9 cellular contexts compared by ENCODE assay signal in genomic region chr10:86100581-86101061, GRCh38.
DNase-seq lines count a peak whose midpoint lies in the region; ATAC-seq and TF ChIP-seq lines count a peak whose summit lies in the region.
"Had no signal": no experiment of that assay in that cellular context is flagged by ENCODE, and none has a peak within 500 bp of the region (broad histone marks: within the 10 kb centered on the region; RNA-seq: fewer than 3 reads in every experiment).

No MANE protein-coding gene starts in this region.

- no peaks in the 10 kb centered on the region for H3K36me3 Mint-ChIP-seq in endodermal cell (ENCODE audit: low read depth)

- H3K4me3 Mint-ChIP-seq in endodermal cell = no peak overlapping the region
- H3K4me3 Mint-ChIP-seq: dendritic cell treated with granulocyte-macrophage colony-stimulating factor and Interleukin-4, amounts not matched to agents 40 ng/mL and 50 ng/mL, for 4 days had no signal

- H3K9me3 ChIP-seq in AG04450 (ENCODE audit: control insufficient read depth, insufficient read depth, low read length) (peaks cover 12% of the 10 kb centered on the region; the same call in 1 of the 2 replicates), endodermal cell (ENCODE audit: control insufficient read depth, low read length) (no peaks in the 10 kb centered on the region), gastrocnemius medialis (no peaks in the 10 kb centered on the region)

- H3K27me3 Mint-ChIP-seq in endodermal cell (ENCODE audit: insufficient read depth) = peaks cover 2% of the 10 kb centered on the region

- TF ChIP-seq POLR2A in gastrocnemius medialis (IDR thresholded peaks at IDR 0.05) = no peak

- H3K27me3 ChIP-seq in AG04450 (ENCODE audit: control insufficient read depth, insufficient read depth, low read length) (no peaks in the 10 kb centered on the region), endodermal cell (ENCODE audit: control insufficient read depth, insufficient read depth, low read length, poor library complexity, severe bottlenecking) (no peaks in the 10 kb centered on the region), gastrocnemius medialis (no peaks in the 10 kb centered on the region)

- 76 to 86% methylated on average over 5 of the region's 5 CpGs for WGBS in endodermal cell (ENCODE audit: insufficient coverage in 1 of 2, insufficient read length in 1 of 2), 2 experiments

- POLR2A ChIA-PET in AG04450 (lab: Yijun Ruan, JAX) = no interaction called here

- no peaks in the 10 kb centered on the region for H3K9me3 Mint-ChIP-seq in endodermal cell
- H3K9me3 Mint-ChIP-seq: dendritic cell treated with granulocyte-macrophage colony-stimulating factor and Interleukin-4, amounts not matched to agents 40 ng/mL and 50 ng/mL, for 4 days had no signal

- no peak overlapping the region for H3K27ac ChIP-seq in AG04450 (ENCODE audit: low read depth, low read length)
- no peak overlapping the region for H3K27ac ChIP-seq in endodermal cell (ENCODE audit: low read depth, low read length)
- no peak overlapping the region for H3K27ac ChIP-seq in gastrocnemius medialis

- DNase-seq in AG04450 (ENCODE audit: low read depth, low spot score) (no peak), GM10266 (ENCODE audit: extremely low spot score) (peak; percentile 43), NCI-H1694 treated with DMSO at 0.1 percent for 48 hours (lab: John Stamatoyannopoulos, UW) (peak; percentile 9), endodermal cell (peak; percentile 59), renal cortical epithelial cell (ENCODE audit: low read depth) (peak; percentile 34), gastrocnemius medialis (no peak)
- no peak for DNase-seq in activated CD4-positive, alpha-beta T cell treated with anti-CD3 and anti-CD28 coated beads for 48 hours

- H3K4me1 ChIP-seq in endodermal cell (ENCODE audit: control insufficient read depth, insufficient read depth, low read length) (no peaks in the 10 kb centered on the region), gastrocnemius medialis (no peaks in the 10 kb centered on the region)

- H3K27ac Mint-ChIP-seq in endodermal cell = no peak overlapping the region
- H3K27ac Mint-ChIP-seq: dendritic cell treated with granulocyte-macrophage colony-stimulating factor and Interleukin-4, amounts not matched to agents 40 ng/mL and 50 ng/mL, for 4 days had no signal

- no peak overlapping the region for H3K4me3 ChIP-seq in AG04450 (ENCODE audit: low read depth, low read length)
- H3K4me3 ChIP-seq in endodermal cell (ENCODE audit: low read length) = no peak overlapping the region
- no peak overlapping the region for H3K4me3 ChIP-seq in gastrocnemius medialis

- ATAC-seq in HG02623 (IDR thresholded peaks at IDR 0.05; ENCODE audit: unreplicated experiment) = peak; percentile 71
- no peak for ATAC-seq in gastrocnemius medialis

- no peaks in the 10 kb centered on the region for H3K36me3 ChIP-seq in endodermal cell (ENCODE audit: control insufficient read depth, insufficient read depth, low read length)
- no peaks in the 10 kb centered on the region for H3K36me3 ChIP-seq in gastrocnemius medialis

- H3K9ac ChIP-seq in endodermal cell (ENCODE audit: extremely low read depth, low read length, poor library complexity, severe bottlenecking) = no peak overlapping the region

- intact Hi-C loops in gastrocnemius medialis (cut with DNase I; ENCODE audit: low total_unique reads) = no loop called here

- in situ Hi-C loops in gastrocnemius medialis (cut with MboI; ENCODE audit: low sequenced_read_pairs in 4 of 4) = no loop called here

- H3K4me1 Mint-ChIP-seq in endodermal cell = peaks cover 20% of the 10 kb centered on the region

- CTCF ChIA-PET in AG04450 (lab: Charles Lee) = no interaction called here

- peak; percentile 33 for TF ChIP-seq CTCF in AG04450 (IDR thresholded peaks at IDR 0.05; ENCODE audit: low read depth, low read length)
- peak; percentile 51 for TF ChIP-seq CTCF in GM10266 (IDR thresholded peaks at IDR 0.05; ENCODE audit: control insufficient read depth, insufficient read depth, low read depth, missing control alignments)
- peak; percentile 79 for TF ChIP-seq CTCF in endodermal cell (conservative IDR thresholded peaks at IDR 0.05)
- TF ChIP-seq CTCF in gastrocnemius medialis (IDR thresholded peaks at IDR 0.05 in 4 of 5, conservative IDR thresholded peaks at IDR 0.05 in 1 of 5) = no peak

Comparison
In these comparisons a context has a peak if more than half of its experiments do, and no peak if none do; other contexts are left out.
1. DNase-seq: peak in GM10266 (single experiment), NCI-H1694 treated with DMSO at 0.1 percent for 48 hours (single experiment), endodermal cell (single experiment) and renal cortical epithelial cell (single experiment); none in AG04450 (single experiment), gastrocnemius medialis (0 of 2) and activated CD4-positive, alpha-beta T cell treated with anti-CD3 and anti-CD28 coated beads for 48 hours (single experiment).
2. CTCF ChIP-seq: peak in AG04450 (single experiment), GM10266 (single experiment) and endodermal cell (single experiment); none in gastrocnemius medialis (0 of 5).